In genomic region chr12:71019282-71019831, GRCh38 we compare ENCODE assay signal across 28 cellular contexts.
"Had no signal": no experiment of that assay in that cellular context is flagged by ENCODE, and none has a peak within 500 bp of the region (broad histone marks: within the 10 kb centered on the region; RNA-seq: fewer than 3 reads in every experiment).

No MANE protein-coding gene starts in this region.

- H3K27me3 Mint-ChIP-seq: activated CD4-positive, alpha-beta memory T cell treated with anti-CD3 and anti-CD28 coated beads, Interleukin-2, amount 10 ng/mL, durations not matched to agents 7 days and 5 days; activated CD4-positive, alpha-beta T cell treated with anti-CD3 and anti-CD28 coated beads for 36 hours; activated naive CD8-positive, alpha-beta T cell treated with anti-CD3 and anti-CD28 coated beads, Interleukin-2, amount 10 ng/mL, durations not matched to agents 7 days and 5 days; T-cell had no signal

- H3K4me3 ChIP-seq: adrenal gland, SK-N-MC had no signal

- H3K4me1 ChIP-seq: adrenal gland had no signal

- DNase-seq: activated CD4-positive, alpha-beta memory T cell treated with anti-CD3 and anti-CD28 coated beads, Interleukin-2, amount 10 ng/mL, durations not matched to agents 7 days and 5 days; activated CD4-positive, alpha-beta T cell treated with anti-CD3 and anti-CD28 coated beads for 36 hours; activated CD4-positive, alpha-beta T cell treated with anti-CD3 and anti-CD28 coated beads, Interleukin-2, amount 50 U/mL, for 1 hour; activated gamma-delta T cell treated with Interleukin-2 at 50 U/mL for 16 hours; activated naive CD4-positive, alpha-beta T cell treated with anti-CD3 and anti-CD28 coated beads, Interleukin-2, amount 50 U/mL, for 16 hours; activated naive CD8-positive, alpha-beta T cell treated with anti-CD3 and anti-CD28 coated beads, Interleukin-2, amount 10 ng/mL, durations not matched to agents 7 days and 5 days; activated T-cell treated with anti-CD3 and anti-CD28 coated beads for 4 hours; activated T-cell treated with anti-CD3 and anti-CD28 coated beads, Interleukin-2, amount 50 U/mL, for 72 hours; adrenal gland; anterior cingulate cortex; caudate nucleus; Karpas-422; NCI-H1092; NCI-H1417; NCI-H1930; NCI-H345; NCI-H510A; NCI-H526 treated with DMSO at 0.1 percent for 48 hours; NCI-H82; RPMI8226; T-cell; T-helper 2 cell; T1000 had no signal

- H3K27ac Mint-ChIP-seq: activated CD4-positive, alpha-beta memory T cell treated with anti-CD3 and anti-CD28 coated beads, Interleukin-2, amount 10 ng/mL, durations not matched to agents 7 days and 5 days; activated CD4-positive, alpha-beta T cell treated with anti-CD3 and anti-CD28 coated beads for 36 hours; activated naive CD8-positive, alpha-beta T cell treated with anti-CD3 and anti-CD28 coated beads, Interleukin-2, amount 10 ng/mL, durations not matched to agents 7 days and 5 days; activated T-cell treated with anti-CD3 and anti-CD28 coated beads, Interleukin-2, amount 50 U/mL, for 72 hours; activated T-helper 2 cell treated with anti-CD3 and anti-CD28 coated beads, Interferon-gamma antibody, Interleukin-2, Interleukin-4, amounts not matched to agents 10 μg/mL and 5 μg/mL and 100 μg/mL, durations not matched to agents 14 hours and 24 hours and 36 hours; T-cell had no signal

- H3K27me3 ChIP-seq: adrenal gland had no signal

- ATAC-seq: activated CD4-positive, alpha-beta T cell treated with anti-CD3 and anti-CD28 coated beads for 36 hours; activated T-cell treated with anti-CD3 and anti-CD28 coated beads, Interleukin-2, amount 50 U/mL, for 72 hours; Panc1; Right ventricle myocardium inferior; T-cell had no signal

- H3K4me3 Mint-ChIP-seq: activated CD4-positive, alpha-beta memory T cell treated with anti-CD3 and anti-CD28 coated beads, Interleukin-2, amount 10 ng/mL, durations not matched to agents 7 days and 5 days; activated CD4-positive, alpha-beta T cell treated with anti-CD3 and anti-CD28 coated beads for 36 hours; activated naive CD8-positive, alpha-beta T cell treated with anti-CD3 and anti-CD28 coated beads, Interleukin-2, amount 10 ng/mL, durations not matched to agents 7 days and 5 days; activated T-cell treated with anti-CD3 and anti-CD28 coated beads, Interleukin-2, amount 50 U/mL, for 72 hours; T-cell had no signal

- H3K9me3 Mint-ChIP-seq: activated CD4-positive, alpha-beta memory T cell treated with anti-CD3 and anti-CD28 coated beads, Interleukin-2, amount 10 ng/mL, durations not matched to agents 7 days and 5 days; activated naive CD8-positive, alpha-beta T cell treated with anti-CD3 and anti-CD28 coated beads, Interleukin-2, amount 10 ng/mL, durations not matched to agents 7 days and 5 days; activated T-helper 2 cell treated with anti-CD3 and anti-CD28 coated beads, Interferon-gamma antibody, Interleukin-2, Interleukin-4, amounts not matched to agents 10 μg/mL and 5 μg/mL and 100 μg/mL, durations not matched to agents 14 hours and 24 hours and 36 hours had no signal

- H3K36me3 ChIP-seq: adrenal gland had no signal

- H3K27ac ChIP-seq: adrenal gland, SK-N-MC, VCaP had no signal

- H3K36me3 Mint-ChIP-seq: activated naive CD8-positive, alpha-beta T cell treated with anti-CD3 and anti-CD28 coated beads, Interleukin-2, amount 10 ng/mL, durations not matched to agents 7 days and 5 days; T-cell had no signal

- H3K4me1 Mint-ChIP-seq: activated CD4-positive, alpha-beta memory T cell treated with anti-CD3 and anti-CD28 coated beads, Interleukin-2, amount 10 ng/mL, durations not matched to agents 7 days and 5 days; activated CD4-positive, alpha-beta T cell treated with anti-CD3 and anti-CD28 coated beads for 36 hours; activated naive CD8-positive, alpha-beta T cell treated with anti-CD3 and anti-CD28 coated beads, Interleukin-2, amount 10 ng/mL, durations not matched to agents 7 days and 5 days; T-cell had no signal
